ENCODE assay signal across 21 cellular contexts in genomic region chr10:99881371-99881770, GRCh38.
DNase-seq lines count a peak whose midpoint lies in the region; ATAC-seq, FAIRE-seq and TF ChIP-seq lines count a peak whose summit lies in the region.
"Had no signal": no experiment of that assay in that cellular context is flagged by ENCODE, and none has a peak within 500 bp of the region (broad histone marks: within the 10 kb centered on the region; RNA-seq: fewer than 3 reads in every experiment).

No MANE protein-coding gene starts in this region.

- no peak for TF ChIP-seq CTCF in cardiac muscle cell (IDR thresholded peaks at IDR 0.05; ENCODE audit: low read depth, low read length)
- no peak for TF ChIP-seq CTCF in bronchial epithelial cell (IDR thresholded peaks at IDR 0.05; ENCODE audit: insufficient read depth, low read length, severe bottlenecking)
- TF ChIP-seq CTCF in lower lobe of right lung (IDR thresholded peaks at IDR 0.05), result no peak
- no peak for TF ChIP-seq CTCF in stomach (IDR thresholded peaks at IDR 0.05)

- DNase-seq in cardiac muscle cell (ENCODE audit: low read depth in 1 of 2, low spot score in 1 of 2) (no peak), left cardiac atrium (no peak), bronchial epithelial cell (ENCODE audit: low read depth) (no peak), lower lobe of right lung (no peak), stomach (no peak), glomerular visceral epithelial cell (ENCODE audit: extremely low spot score) (no peak)
- DNase-seq: ACHN; BE2C; C1 segment of cervical spinal cord; CD8-positive, alpha-beta memory T cell; COR-L47; DMS 273 treated with DMSO at 0.1 percent for 48 hours; DMS53; GOT3; H9; IMR-90 had no signal

- no peaks in the 10 kb centered on the region for H3K9me3 ChIP-seq in cardiac muscle cell (ENCODE audit: low read depth)
- H3K9me3 ChIP-seq in lower lobe of right lung, result no peaks in the 10 kb centered on the region
- H3K9me3 ChIP-seq in stomach, result no peaks in the 10 kb centered on the region
- H3K9me3 ChIP-seq: BE2C had no signal

- TF ChIP-seq EP300 in stomach (IDR thresholded peaks at IDR 0.05), result no peak

- TF ChIP-seq POLR2A in stomach (IDR thresholded peaks at IDR 0.05), result no peak

- 92 to 97% (median 94%) methylated on average over 5 of the region's 5 CpGs for WGBS in stomach, 5 donors

- H3K27me3 ChIP-seq in cardiac muscle cell (no peaks in the 10 kb centered on the region), bronchial epithelial cell (ENCODE audit: control insufficient read depth, insufficient read depth, low read length) (no peaks in the 10 kb centered on the region), lower lobe of right lung (ENCODE audit: low read depth) (no peaks in the 10 kb centered on the region), stomach (no peaks in the 10 kb centered on the region)
- H3K27me3 ChIP-seq: BE2C had no signal

- H3K27ac ChIP-seq in cardiac muscle cell (peak overlapping the region; percentile 9), lower lobe of right lung (peak overlapping the region; percentile 51), stomach (peak overlapping the region in 1 of 5 donors; percentile 39)

- H3K4me1 ChIP-seq in cardiac muscle cell (ENCODE audit: low read depth) (peaks cover 19% of the 10 kb centered on the region), lower lobe of right lung (no peaks in the 10 kb centered on the region), stomach (no peaks in the 10 kb centered on the region)
- H3K4me1 ChIP-seq: BE2C had no signal

- ATAC-seq in left cardiac atrium, result no peak
- ATAC-seq in lower lobe of right lung, result no peak

- peak; percentile 79 for FAIRE-seq in bronchial epithelial cell (lab: Jason Lieb, UNC)
- FAIRE-seq: A204.1, G401.6, GM12891, GM18507, HTR-8/SVneo had no signal

- intact Hi-C loops in left cardiac atrium (cut with DNase I), result no loop called here
- intact Hi-C loops in lower lobe of right lung (cut with DNase I), result no loop called here
- intact Hi-C loops in stomach (cut with DNase I; ENCODE audit: low total_unique reads), result no loop called here

- H3K4me3 ChIP-seq in cardiac muscle cell (no peak overlapping the region), bronchial epithelial cell (ENCODE audit: low read depth, low read length) (no peak overlapping the region), lower lobe of right lung (no peak overlapping the region), stomach (no peak overlapping the region)

- peaks cover 70% of the 10 kb centered on the region for H3K36me3 ChIP-seq in cardiac muscle cell
- peaks cover 29% of the 10 kb centered on the region for H3K36me3 ChIP-seq in bronchial epithelial cell (ENCODE audit: control insufficient read depth, insufficient read depth, low read length)
- H3K36me3 ChIP-seq in lower lobe of right lung, result peaks cover 97% of the 10 kb centered on the region
- H3K36me3 ChIP-seq in stomach, result peaks cover 86 to 100% (median 100%) of the 10 kb centered on the region in 4 donors
